Comparison of ENCODE assay signal across 11 cellular contexts in the genomic region with DNA sequence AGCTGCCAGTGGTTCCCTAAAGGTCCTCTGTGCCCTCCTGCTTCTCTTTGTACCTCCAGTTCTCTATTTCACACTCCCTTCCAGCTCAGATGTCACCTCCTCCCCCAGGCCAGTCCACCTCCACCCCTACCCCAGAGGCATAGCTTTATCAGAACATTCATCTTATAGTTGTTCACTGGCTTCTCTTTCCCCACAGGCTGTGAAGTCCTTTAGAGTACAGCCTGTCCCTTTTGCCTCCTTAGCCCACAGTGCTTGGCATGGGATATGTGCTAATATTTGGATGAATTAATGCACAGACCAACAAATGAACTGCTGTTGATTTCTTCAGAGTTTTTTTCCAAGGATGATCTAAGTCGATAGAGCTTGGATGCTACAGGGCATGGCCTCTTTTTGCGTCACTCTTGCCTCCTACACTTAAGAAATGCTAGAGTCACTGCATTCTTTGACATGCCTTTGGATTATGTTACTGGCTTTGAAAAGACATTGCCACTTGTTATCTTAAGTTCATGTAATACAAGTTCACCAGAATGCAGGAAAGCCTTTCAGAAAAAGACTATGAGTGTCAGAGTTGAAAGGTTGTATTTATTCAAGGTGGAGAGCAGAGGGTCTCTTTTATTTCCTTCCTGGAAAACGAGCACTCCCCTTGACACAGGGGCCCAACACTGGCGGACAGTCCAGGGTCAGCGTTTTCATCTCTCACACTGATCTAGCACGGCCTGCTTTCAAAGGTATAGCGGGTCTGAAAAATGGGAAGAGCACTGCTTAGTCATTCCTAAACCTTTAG.
A peak's percentile ranks its signal among the peaks of the same experiment; 100 is the strongest.
DNase-seq lines count a peak whose midpoint lies in the region; ATAC-seq and TF ChIP-seq lines count a peak whose summit lies in the region.
"Had no signal": no experiment of that assay in that cellular context is flagged by ENCODE, and none has a peak within 500 bp of the region (broad histone marks: within the 10 kb centered on the region; RNA-seq: fewer than 3 reads in every experiment).

No MANE protein-coding gene starts in this region.

- H3K27ac ChIP-seq in prostate gland = peak overlapping the region; percentile 32 to 37

- H3K4me1 ChIP-seq in prostate gland (replicated peaks) = no peaks in the 10 kb centered on the region

- peaks cover 53% of the 10 kb centered on the region for H3K4me1 Mint-ChIP-seq in activated CD4-positive, alpha-beta T cell treated with anti-CD3 and anti-CD28 coated beads for 36 hours
- peaks cover 44% of the 10 kb centered on the region for H3K4me1 Mint-ChIP-seq in activated CD4-positive, alpha-beta T cell treated with anti-CD3 and anti-CD28 coated beads, Interleukin-2, amount 10 ng/mL, durations not matched to agents 7 days and 5 days
- peaks cover 50% of the 10 kb centered on the region for H3K4me1 Mint-ChIP-seq in activated CD4-positive, alpha-beta memory T cell treated with anti-CD3 and anti-CD28 coated beads, Interleukin-2, amount 10 ng/mL, durations not matched to agents 7 days and 5 days

- POLR2A ChIA-PET in activated CD4-positive, alpha-beta T cell treated with anti-CD3 and anti-CD28 coated beads for 36 hours (lab: Charles Lee) = no interaction called here
- POLR2A ChIA-PET in activated CD4-positive, alpha-beta T cell treated with anti-CD3 and anti-CD28 coated beads, Interleukin-2, amount 10 ng/mL, durations not matched to agents 7 days and 5 days (lab: Charles Lee) = no interaction called here
- POLR2A ChIA-PET in activated CD4-positive, alpha-beta memory T cell treated with anti-CD3 and anti-CD28 coated beads, Interleukin-2, amount 10 ng/mL, durations not matched to agents 7 days and 5 days (lab: Charles Lee) = interaction anchor here (1.2 to 3.8 kb wide), 2 partner anchors 44 to 47 kb away, joined by 3 to 15 read pairs; no protein-coding TSS in a partner anchor

- no peak overlapping the region for H3K4me3 Mint-ChIP-seq in activated CD4-positive, alpha-beta T cell treated with anti-CD3 and anti-CD28 coated beads for 36 hours
- no peak overlapping the region for H3K4me3 Mint-ChIP-seq in activated CD4-positive, alpha-beta T cell treated with anti-CD3 and anti-CD28 coated beads, Interleukin-2, amount 10 ng/mL, durations not matched to agents 7 days and 5 days
- no peak overlapping the region for H3K4me3 Mint-ChIP-seq in activated CD4-positive, alpha-beta memory T cell treated with anti-CD3 and anti-CD28 coated beads, Interleukin-2, amount 10 ng/mL, durations not matched to agents 7 days and 5 days

- WGBS in prostate gland = 68% methylated on average over 7 of the region's 7 CpGs

- peak overlapping the region; percentile 22 for H3K27ac Mint-ChIP-seq in activated CD4-positive, alpha-beta T cell treated with anti-CD3 and anti-CD28 coated beads for 36 hours
- no peak overlapping the region for H3K27ac Mint-ChIP-seq in activated CD4-positive, alpha-beta T cell treated with anti-CD3 and anti-CD28 coated beads, Interleukin-2, amount 10 ng/mL, durations not matched to agents 7 days and 5 days
- peak overlapping the region; percentile 70 for H3K27ac Mint-ChIP-seq in activated CD4-positive, alpha-beta memory T cell treated with anti-CD3 and anti-CD28 coated beads, Interleukin-2, amount 10 ng/mL, durations not matched to agents 7 days and 5 days

- H3K27me3 ChIP-seq in prostate gland (replicated peaks; ENCODE audit: insufficient read depth) (no peaks in the 10 kb centered on the region), MG63 (no peaks in the 10 kb centered on the region)

- no peak for DNase-seq in activated CD4-positive, alpha-beta T cell treated with anti-CD3 and anti-CD28 coated beads for 36 hours
- no peak for DNase-seq in activated CD4-positive, alpha-beta T cell treated with anti-CD3 and anti-CD28 coated beads, Interleukin-2, amount 10 ng/mL, durations not matched to agents 7 days and 5 days
- DNase-seq in activated CD4-positive, alpha-beta memory T cell treated with anti-CD3 and anti-CD28 coated beads, Interleukin-2, amount 10 ng/mL, durations not matched to agents 7 days and 5 days = no peak
- DNase-seq in fibroblast of pulmonary artery (ENCODE audit: low read depth) = peak; percentile 93
- no peak for DNase-seq in prostate gland (ENCODE audit: low spot score)
- DNase-seq in MG63 = no peak
- no peak for DNase-seq in stimulated activated CD4-positive, alpha-beta T cell treated with anti-CD3 and anti-CD28 coated beads, Interleukin-4, amount 100 ng/mL, for 24 hours
- DNase-seq in NCI-H2107 treated with DMSO at 0.1 percent for 48 hours (lab: John Stamatoyannopoulos, UW; ENCODE audit: unreplicated experiment) = no peak
- DNase-seq: mucosa of descending colon, NCI-H146 had no signal

- H3K36me3 ChIP-seq in prostate gland (no peaks in the 10 kb centered on the region), MG63 (peaks cover 35% of the 10 kb centered on the region)

- H3K27me3 Mint-ChIP-seq in activated CD4-positive, alpha-beta T cell treated with anti-CD3 and anti-CD28 coated beads for 36 hours = no peaks in the 10 kb centered on the region
- H3K27me3 Mint-ChIP-seq in activated CD4-positive, alpha-beta T cell treated with anti-CD3 and anti-CD28 coated beads, Interleukin-2, amount 10 ng/mL, durations not matched to agents 7 days and 5 days = no peaks in the 10 kb centered on the region
- no peaks in the 10 kb centered on the region for H3K27me3 Mint-ChIP-seq in activated CD4-positive, alpha-beta memory T cell treated with anti-CD3 and anti-CD28 coated beads, Interleukin-2, amount 10 ng/mL, durations not matched to agents 7 days and 5 days

- peaks cover 56% of the 10 kb centered on the region for H3K36me3 Mint-ChIP-seq in activated CD4-positive, alpha-beta T cell treated with anti-CD3 and anti-CD28 coated beads for 36 hours (ENCODE audit: low read depth)
- H3K36me3 Mint-ChIP-seq in activated CD4-positive, alpha-beta T cell treated with anti-CD3 and anti-CD28 coated beads, Interleukin-2, amount 10 ng/mL, durations not matched to agents 7 days and 5 days (ENCODE audit: low read depth) = peaks cover 65% of the 10 kb centered on the region
- H3K36me3 Mint-ChIP-seq in activated CD4-positive, alpha-beta memory T cell treated with anti-CD3 and anti-CD28 coated beads, Interleukin-2, amount 10 ng/mL, durations not matched to agents 7 days and 5 days (ENCODE audit: low read depth) = peaks cover 72% of the 10 kb centered on the region

- intact Hi-C loops in activated CD4-positive, alpha-beta T cell treated with anti-CD3 and anti-CD28 coated beads for 36 hours (cut with DNase I, micrococcal nuclease) = no loop called here
- intact Hi-C loops in prostate gland (cut with DNase I) = no loop called here

- no peak for TF ChIP-seq CTCF in fibroblast of pulmonary artery (IDR thresholded peaks at IDR 0.05; ENCODE audit: low read length, missing control alignments)
- TF ChIP-seq CTCF in prostate gland (IDR thresholded peaks at IDR 0.05) = no peak

- no peaks in the 10 kb centered on the region for H3K9me3 Mint-ChIP-seq in activated CD4-positive, alpha-beta T cell treated with anti-CD3 and anti-CD28 coated beads for 36 hours (ENCODE audit: low read depth)
- no peaks in the 10 kb centered on the region for H3K9me3 Mint-ChIP-seq in activated CD4-positive, alpha-beta T cell treated with anti-CD3 and anti-CD28 coated beads, Interleukin-2, amount 10 ng/mL, durations not matched to agents 7 days and 5 days
- no peaks in the 10 kb centered on the region for H3K9me3 Mint-ChIP-seq in activated CD4-positive, alpha-beta memory T cell treated with anti-CD3 and anti-CD28 coated beads, Interleukin-2, amount 10 ng/mL, durations not matched to agents 7 days and 5 days

- H3K9me3 ChIP-seq in prostate gland (no peaks in the 10 kb centered on the region), MG63 (no peaks in the 10 kb centered on the region; the same call in 1 of the 2 replicates)
- H3K9me3 ChIP-seq: mucosa of descending colon had no signal

- H3K4me3 ChIP-seq in fibroblast of pulmonary artery (replicated peaks; ENCODE audit: low read depth, low read length) = no peak overlapping the region
- H3K4me3 ChIP-seq in prostate gland = no peak overlapping the region
- no peak overlapping the region for H3K4me3 ChIP-seq in MG63
- H3K4me3 ChIP-seq: mucosa of descending colon had no signal

- no peak for TF ChIP-seq POLR2A in prostate gland (IDR thresholded peaks at IDR 0.05)

- CTCF ChIA-PET in activated CD4-positive, alpha-beta T cell treated with anti-CD3 and anti-CD28 coated beads for 36 hours (lab: Charles Lee) = interaction anchor here (0.6 to 3.1 kb wide), 2 partner anchors 30 to 48 kb away, joined by 3 to 8 read pairs; no protein-coding TSS in a partner anchor
- CTCF ChIA-PET in activated CD4-positive, alpha-beta T cell treated with anti-CD3 and anti-CD28 coated beads, Interleukin-2, amount 10 ng/mL, durations not matched to agents 7 days and 5 days (lab: Charles Lee) = interaction anchor here (1.2 kb wide), 1 partner anchor 9 kb away, joined by 3 read pairs; no protein-coding TSS in a partner anchor
- CTCF ChIA-PET in activated CD4-positive, alpha-beta memory T cell treated with anti-CD3 and anti-CD28 coated beads, Interleukin-2, amount 10 ng/mL, durations not matched to agents 7 days and 5 days (lab: Charles Lee) = interaction anchor here (3.4 kb wide), 1 partner anchor 30 kb away, joined by 11 read pairs; no protein-coding TSS in a partner anchor

- no peak for ATAC-seq in activated CD4-positive, alpha-beta T cell treated with anti-CD3 and anti-CD28 coated beads for 36 hours
- ATAC-seq: mucosa of descending colon, Panc1 had no signal
